1 cellular context compared by ENCODE assay signal in the genomic region with DNA sequence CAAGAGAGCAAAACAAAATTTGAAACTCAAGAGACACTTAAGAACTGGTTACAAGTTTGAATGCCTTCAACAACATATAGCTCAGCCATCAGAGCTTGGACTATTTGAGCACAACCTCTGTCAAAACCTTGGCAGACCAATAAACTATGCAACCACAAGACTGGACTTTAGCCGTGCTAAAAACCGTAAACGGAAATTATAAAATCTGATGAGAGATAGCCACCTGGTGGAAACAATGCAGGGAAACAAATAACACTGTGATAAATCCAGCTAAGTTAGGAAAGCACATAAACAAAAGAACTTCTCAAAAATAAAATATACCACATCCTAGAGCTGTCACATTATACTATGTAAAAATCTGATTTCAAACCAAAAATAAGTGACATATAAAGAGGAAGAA.
TF ChIP-seq lines count a peak whose summit lies in the region.

No MANE protein-coding gene starts in this region.

TF ChIP-seq in SK-N-SH treated with all-trans-retinoic acid at 6 μM for 48 hours, 23 proteins besides CTCF, POLR2A, EP300 and RAD21 (continued from another document):
- TF ChIP-seq, protein P1, sequence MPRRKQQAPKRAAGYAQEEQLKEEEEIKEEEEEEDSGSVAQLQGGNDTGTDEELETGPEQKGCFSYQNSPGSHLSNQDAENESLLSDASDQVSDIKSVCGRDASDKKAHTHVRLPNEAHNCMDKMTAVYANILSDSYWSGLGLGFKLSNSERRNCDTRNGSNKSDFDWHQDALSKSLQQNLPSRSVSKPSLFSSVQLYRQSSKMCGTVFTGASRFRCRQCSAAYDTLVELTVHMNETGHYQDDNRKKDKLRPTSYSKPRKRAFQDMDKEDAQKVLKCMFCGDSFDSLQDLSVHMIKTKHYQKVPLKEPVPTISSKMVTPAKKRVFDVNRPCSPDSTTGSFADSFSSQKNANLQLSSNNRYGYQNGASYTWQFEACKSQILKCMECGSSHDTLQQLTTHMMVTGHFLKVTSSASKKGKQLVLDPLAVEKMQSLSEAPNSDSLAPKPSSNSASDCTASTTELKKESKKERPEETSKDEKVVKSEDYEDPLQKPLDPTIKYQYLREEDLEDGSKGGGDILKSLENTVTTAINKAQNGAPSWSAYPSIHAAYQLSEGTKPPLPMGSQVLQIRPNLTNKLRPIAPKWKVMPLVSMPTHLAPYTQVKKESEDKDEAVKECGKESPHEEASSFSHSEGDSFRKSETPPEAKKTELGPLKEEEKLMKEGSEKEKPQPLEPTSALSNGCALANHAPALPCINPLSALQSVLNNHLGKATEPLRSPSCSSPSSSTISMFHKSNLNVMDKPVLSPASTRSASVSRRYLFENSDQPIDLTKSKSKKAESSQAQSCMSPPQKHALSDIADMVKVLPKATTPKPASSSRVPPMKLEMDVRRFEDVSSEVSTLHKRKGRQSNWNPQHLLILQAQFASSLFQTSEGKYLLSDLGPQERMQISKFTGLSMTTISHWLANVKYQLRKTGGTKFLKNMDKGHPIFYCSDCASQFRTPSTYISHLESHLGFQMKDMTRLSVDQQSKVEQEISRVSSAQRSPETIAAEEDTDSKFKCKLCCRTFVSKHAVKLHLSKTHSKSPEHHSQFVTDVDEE (CRISPR knock-in tag; IDR thresholded peaks at IDR 0.05): no peak
- no peak for TF ChIP-seq SNAI2 (CRISPR knock-in tag; IDR thresholded peaks at IDR 0.05)
- no peak for TF ChIP-seq TOX (CRISPR knock-in tag; IDR thresholded peaks at IDR 0.05; ENCODE audit: borderline replicate concordance)
- TF ChIP-seq PPARA (CRISPR knock-in tag; IDR thresholded peaks at IDR 0.05; ENCODE audit: borderline replicate concordance): no peak
- TF ChIP-seq, protein P2, sequence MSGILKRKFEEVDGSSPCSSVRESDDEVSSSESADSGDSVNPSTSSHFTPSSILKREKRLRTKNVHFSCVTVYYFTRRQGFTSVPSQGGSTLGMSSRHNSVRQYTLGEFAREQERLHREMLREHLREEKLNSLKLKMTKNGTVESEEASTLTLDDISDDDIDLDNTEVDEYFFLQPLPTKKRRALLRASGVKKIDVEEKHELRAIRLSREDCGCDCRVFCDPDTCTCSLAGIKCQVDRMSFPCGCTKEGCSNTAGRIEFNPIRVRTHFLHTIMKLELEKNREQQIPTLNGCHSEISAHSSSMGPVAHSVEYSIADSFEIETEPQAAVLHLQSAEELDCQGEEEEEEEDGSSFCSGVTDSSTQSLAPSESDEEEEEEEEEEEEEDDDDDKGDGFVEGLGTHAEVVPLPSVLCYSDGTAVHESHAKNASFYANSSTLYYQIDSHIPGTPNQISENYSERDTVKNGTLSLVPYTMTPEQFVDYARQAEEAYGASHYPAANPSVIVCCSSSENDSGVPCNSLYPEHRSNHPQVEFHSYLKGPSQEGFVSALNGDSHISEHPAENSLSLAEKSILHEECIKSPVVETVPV (CRISPR knock-in tag; IDR thresholded peaks at IDR 0.05): no peak
- no peak for TF ChIP-seq ZNF565 (CRISPR knock-in tag; conservative IDR thresholded peaks at IDR 0.05; ENCODE audit: low read depth)
TF ChIP-seq in SK-N-SH treated with all-trans-retinoic acid at 6 μM for 48 hours: peak in this region for 0.
